In the genomic region with DNA sequence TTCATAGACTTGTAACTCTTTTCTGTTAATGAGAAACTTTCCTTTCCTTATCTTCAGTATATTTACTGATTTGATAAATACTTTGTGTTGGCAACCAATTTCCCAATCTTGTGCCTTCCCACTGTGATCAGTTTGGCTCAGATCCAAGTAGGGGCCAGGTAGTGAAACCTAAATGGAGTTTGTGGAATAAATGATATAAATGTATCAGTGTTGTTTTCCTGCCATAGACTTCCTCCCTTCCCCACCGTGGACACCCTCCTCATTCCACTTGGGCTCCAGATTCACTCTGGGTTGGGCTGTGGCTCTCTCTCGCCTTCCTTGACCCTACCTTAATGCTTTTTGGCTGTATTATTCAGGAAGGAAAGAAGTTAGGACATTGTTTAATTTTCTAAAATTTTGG, we compare ENCODE assay signal across 10 cellular contexts. TPM values are rescaled to one million over a fixed set of nuclear protein-coding genes. Genes with fewer than 3 reads are reported as not detected.
DNase-seq lines count a peak whose midpoint lies in the region; ATAC-seq and TF ChIP-seq lines count a peak whose summit lies in the region.
"Had no signal": no experiment of that assay in that cellular context is flagged by ENCODE, and none has a peak within 500 bp of the region (broad histone marks: within the 10 kb centered on the region; RNA-seq: fewer than 3 reads in every experiment).

No MANE protein-coding gene starts in this region.

- H3K27me3 Mint-ChIP-seq in CD4-positive, alpha-beta T cell, result peaks cover 17% of the 10 kb centered on the region
- H3K27me3 Mint-ChIP-seq in naive thymus-derived CD8-positive, alpha-beta T cell, result peaks cover 2 to 18% (median 9%) of the 10 kb centered on the region in 5 donors

- dilution Hi-C loops in mammary epithelial cell (cut with HindIII; ENCODE audit: low sequenced_read_pairs), result no loop called here

- H3K9ac ChIP-seq in HUES6 (ENCODE audit: low read length) (no peak overlapping the region), mammary epithelial cell (ENCODE audit: insufficient read depth, low read length) (no peak overlapping the region)

- ATAC-seq in CD4-positive, alpha-beta T cell (ENCODE audit: poor library complexity), result no peak
- no peak for ATAC-seq in naive thymus-derived CD8-positive, alpha-beta T cell
- no peak for ATAC-seq in HG03378 (IDR thresholded peaks at IDR 0.05; ENCODE audit: unreplicated experiment)
- no peak for ATAC-seq in GM19397 (IDR thresholded peaks at IDR 0.05; ENCODE audit: unreplicated experiment)

- no peaks in the 10 kb centered on the region for H3K9me3 Mint-ChIP-seq in CD4-positive, alpha-beta T cell
- H3K9me3 Mint-ChIP-seq in naive thymus-derived CD8-positive, alpha-beta T cell, result no peaks in the 10 kb centered on the region

- TF ChIP-seq CTCF in CD4-positive, alpha-beta T cell (IDR thresholded peaks at IDR 0.05), result no peak
- no peak for TF ChIP-seq CTCF in mammary epithelial cell (conservative IDR thresholded peaks at IDR 0.05 in 1 of 2, IDR thresholded peaks at IDR 0.05 in 1 of 2; ENCODE audit: extremely low read depth in 1 of 2, insufficient read depth in 1 of 2, low read depth in 1 of 2, low read length in 2 of 2)

- H2AFZ ChIP-seq in mammary epithelial cell (ENCODE audit: low read depth, low read length), result no peak overlapping the region

- WGBS in mammary epithelial cell (ENCODE audit: low coverage, missing lambda C conversion rate), result 100% methylated on average over 2 of the region's 2 CpGs

- no peaks in the 10 kb centered on the region for H4K20me1 ChIP-seq in mammary epithelial cell (ENCODE audit: insufficient read depth, low read length)

- H3K4me2 ChIP-seq in mammary epithelial cell (ENCODE audit: insufficient read depth, low read depth, low read length), result peak overlapping the region; percentile 93

- CTCF ChIA-PET in CD4-positive, alpha-beta T cell (lab: Charles Lee), result interaction anchor here (0.8 to 1.2 kb wide), 2 partner anchors 74 to 84 kb away, joined by 3 read pairs; a partner anchor contains a TSS
- CTCF ChIA-PET in mammary epithelial cell (lab: Charles Lee; ENCODE audit: low non-redundant PET), result no interaction called here

- POLR2A ChIA-PET in CD4-positive, alpha-beta T cell (lab: Charles Lee), result interaction anchor here (1.1 to 2.2 kb wide), 2 partner anchors 16 to 210 kb away, joined by 5 to 15 read pairs; a partner anchor contains a TSS
- POLR2A ChIA-PET in naive thymus-derived CD8-positive, alpha-beta T cell (lab: Charles Lee), result interaction anchor here (0.6 kb wide), 1 partner anchor 877 kb away, joined by 3 read pairs; no protein-coding TSS in a partner anchor

- peaks cover 52% of the 10 kb centered on the region for H3K4me1 Mint-ChIP-seq in CD4-positive, alpha-beta T cell (ENCODE audit: low read depth)
- H3K4me1 Mint-ChIP-seq in naive thymus-derived CD8-positive, alpha-beta T cell, result peaks cover 22 to 55% (median 46%) of the 10 kb centered on the region in 4 donors

- H3K4me3 ChIP-seq in HUES6 (ENCODE audit: low read depth, low read length), result peak overlapping the region; percentile 85
- H3K4me3 ChIP-seq in mammary epithelial cell (replicated peaks in 1 of 3; ENCODE audit: insufficient read depth in 1 of 3, low read depth in 2 of 3, low read length in 3 of 3), result peak overlapping the region in 1 of 3 experiments; percentile 74
- H3K4me3 ChIP-seq in effector memory CD4-positive, alpha-beta T cell (ENCODE audit: insufficient read depth, low read depth, low read length, poor library complexity, severe bottlenecking), result no peak overlapping the region

- no TSS peak for BruUV-seq in mammary epithelial cell (replicated peaks; lab: Mats Ljungman, UMichigan)

- peaks cover 9% of the 10 kb centered on the region for H3K36me3 Mint-ChIP-seq in CD4-positive, alpha-beta T cell (ENCODE audit: low read depth)
- H3K36me3 Mint-ChIP-seq in naive thymus-derived CD8-positive, alpha-beta T cell, result no peaks in the 10 kb centered on the region

- no peak for DNase-seq in CD4-positive, alpha-beta T cell
- no peak for DNase-seq in mammary epithelial cell
- DNase-seq in naive thymus-derived CD8-positive, alpha-beta T cell, result no peak
- no peak for DNase-seq in SKM-1 treated with dmso at 0.1 percent for 144 hours (lab: John Stamatoyannopoulos, UW; ENCODE audit: unreplicated experiment)
- no peak for DNase-seq in effector memory CD4-positive, alpha-beta T cell
- DNase-seq: NCI-H1694 treated with DMSO at 0.1 percent for 48 hours; stimulated activated CD4-positive, alpha-beta T cell treated with anti-CD3 and anti-CD28 coated beads, Interleukin-15, amount 100 ng/mL, for 24 hours had no signal

- H3K9me3 ChIP-seq in CD4-positive, alpha-beta T cell (ENCODE audit: control insufficient read depth, low read length), result no peaks in the 10 kb centered on the region
- H3K9me3 ChIP-seq in HUES6 (ENCODE audit: control insufficient read depth, insufficient read depth, low read depth, low read length) (peaks cover 11% of the 10 kb centered on the region), mammary epithelial cell (replicated peaks; ENCODE audit: insufficient read depth, low read length) (no peaks in the 10 kb centered on the region)
- no peaks in the 10 kb centered on the region for H3K9me3 ChIP-seq in effector memory CD4-positive, alpha-beta T cell (ENCODE audit: control insufficient read depth, low read length)

- H3K36me3 ChIP-seq in HUES6 (ENCODE audit: control insufficient read depth, insufficient read depth, low read length), result no peaks in the 10 kb centered on the region; the same call in 1 of the 2 replicates
- H3K36me3 ChIP-seq in mammary epithelial cell (ENCODE audit: insufficient read depth, low read length), result no peaks in the 10 kb centered on the region
- H3K36me3 ChIP-seq in effector memory CD4-positive, alpha-beta T cell (ENCODE audit: control insufficient read depth, insufficient read depth, low read length), result no peaks in the 10 kb centered on the region

- peak overlapping the region; percentile 99 for H3K4me3 Mint-ChIP-seq in CD4-positive, alpha-beta T cell
- peak overlapping the region; percentile 88 to 100 (median 99) for H3K4me3 Mint-ChIP-seq in naive thymus-derived CD8-positive, alpha-beta T cell

- intact Hi-C loops in CD4-positive, alpha-beta T cell (cut with DNase I, micrococcal nuclease), result loop anchor here in 1 of 2 experiments (5.0 kb wide), 3 partner anchors 91 to 269 kb away; a partner anchor contains a TSS
- intact Hi-C loops in mammary epithelial cell (cut with micrococcal nuclease), result loop anchor here (10.0 kb wide), 1 partner anchor 1166 kb away; no protein-coding TSS in a partner anchor

- H3K27ac ChIP-seq in CD4-positive, alpha-beta T cell (ENCODE audit: low read depth, low read length), result no peak overlapping the region
- no peak overlapping the region for H3K27ac ChIP-seq in HUES6 (ENCODE audit: low read depth, low read length)
- H3K27ac ChIP-seq in mammary epithelial cell (ENCODE audit: insufficient read depth, low read depth, low read length), result no peak overlapping the region
- H3K27ac ChIP-seq in effector memory CD4-positive, alpha-beta T cell (ENCODE audit: insufficient read depth, low read length, poor library complexity, severe bottlenecking), result no peak overlapping the region

- peaks cover 29% of the 10 kb centered on the region for H3K79me2 ChIP-seq in mammary epithelial cell (ENCODE audit: insufficient read depth, low read length)

- in situ Hi-C loops in mammary epithelial cell (cut with MboI; ENCODE audit: low sequenced_read_pairs in 2 of 2), result loop anchor here in 1 of 2 donors (10.0 kb wide), 1 partner anchor 216 kb away; no protein-coding TSS in a partner anchor

- H3K27ac Mint-ChIP-seq in CD4-positive, alpha-beta T cell, result no peak overlapping the region
- peak overlapping the region in 8 of 10 donors; percentile 5 to 97 (median 77) for H3K27ac Mint-ChIP-seq in naive thymus-derived CD8-positive, alpha-beta T cell

- peaks cover 16% of the 10 kb centered on the region for H3K4me1 ChIP-seq in HUES6 (ENCODE audit: control insufficient read depth, insufficient read depth, low read length)
- peaks cover 18% of the 10 kb centered on the region for H3K4me1 ChIP-seq in mammary epithelial cell (ENCODE audit: insufficient read depth, low read length)
- H3K4me1 ChIP-seq in effector memory CD4-positive, alpha-beta T cell (ENCODE audit: control insufficient read depth, insufficient read depth, low read length, poor library complexity, severe bottlenecking), result peaks cover 3% of the 10 kb centered on the region

- H3K27me3 ChIP-seq in CD4-positive, alpha-beta T cell (ENCODE audit: control insufficient read depth, insufficient read depth, low read length), result peaks cover 6% of the 10 kb centered on the region
- H3K27me3 ChIP-seq in HUES6 (ENCODE audit: control insufficient read depth, insufficient read depth, low read length) (no peaks in the 10 kb centered on the region), mammary epithelial cell (ENCODE audit: insufficient read depth, low read length) (peaks cover 1% of the 10 kb centered on the region)
- H3K27me3 ChIP-seq in effector memory CD4-positive, alpha-beta T cell (replicated peaks; ENCODE audit: control insufficient read depth, insufficient read depth, low read length, poor library complexity, severe bottlenecking), result no peaks in the 10 kb centered on the region

RNA-seq across cellular contexts. Expression of a gene that starts 1.3 kb away (rescaled TPM):
- total RNA-seq in CD4-positive, alpha-beta T cell, result under 1 TPM; 0.88 to 0.89 TPM
- 1 to 10 TPM; 4.0 to 4.1 TPM for total RNA-seq in mammary epithelial cell
- polyA plus RNA-seq in mammary epithelial cell, result 2.4 TPM
- 7.1 TPM for polyA minus RNA-seq in mammary epithelial cell
- 10 to 100 TPM in 1 of 2 experiments, 1 to 10 TPM in 1; 8.7 to 11.1 TPM for total RNA-seq in naive thymus-derived CD8-positive, alpha-beta T cell
- polyA plus RNA-seq in naive thymus-derived CD8-positive, alpha-beta T cell, result 1 to 10 TPM in 2 of 3 donors, under 1 TPM in 1; 0.81 to 4.0 (median 2.0) TPM

RNA-seq across cellular contexts. Expression of a gene that starts 15.1 kb away (rescaled TPM):
- 1 to 10 TPM in 1 of 2 experiments, under 1 TPM in 1; 0.88 to 1.1 TPM for total RNA-seq in CD4-positive, alpha-beta T cell
- 1 to 10 TPM; 3.8 to 5.8 TPM for total RNA-seq in mammary epithelial cell
- 1.4 TPM for polyA plus RNA-seq in mammary epithelial cell
- not detected for polyA minus RNA-seq in mammary epithelial cell
- 1 to 10 TPM; 1.8 to 2.8 TPM for total RNA-seq in naive thymus-derived CD8-positive, alpha-beta T cell
- 1 to 10 TPM in 1 of 3 donors, under 1 TPM in 2; 0.79 to 1.0 (median 0.98) TPM for polyA plus RNA-seq in naive thymus-derived CD8-positive, alpha-beta T cell

RNA-seq across cellular contexts. Expression of a gene that starts 48.5 kb away (rescaled TPM):
- 1 to 10 TPM; 2.0 to 2.3 TPM for total RNA-seq in CD4-positive, alpha-beta T cell
- total RNA-seq in mammary epithelial cell, result 1 to 10 TPM; 5.3 to 8.5 TPM
- polyA plus RNA-seq in mammary epithelial cell, result 1.9 TPM
- 2.0 TPM for polyA minus RNA-seq in mammary epithelial cell
- 10 to 100 TPM; 11.4 to 11.5 TPM for total RNA-seq in naive thymus-derived CD8-positive, alpha-beta T cell
- polyA plus RNA-seq in naive thymus-derived CD8-positive, alpha-beta T cell, result 1 to 10 TPM; 1.8 to 3.8 (median 3.3) TPM
